11 cellular contexts compared by ENCODE assay signal in the genomic region with DNA sequence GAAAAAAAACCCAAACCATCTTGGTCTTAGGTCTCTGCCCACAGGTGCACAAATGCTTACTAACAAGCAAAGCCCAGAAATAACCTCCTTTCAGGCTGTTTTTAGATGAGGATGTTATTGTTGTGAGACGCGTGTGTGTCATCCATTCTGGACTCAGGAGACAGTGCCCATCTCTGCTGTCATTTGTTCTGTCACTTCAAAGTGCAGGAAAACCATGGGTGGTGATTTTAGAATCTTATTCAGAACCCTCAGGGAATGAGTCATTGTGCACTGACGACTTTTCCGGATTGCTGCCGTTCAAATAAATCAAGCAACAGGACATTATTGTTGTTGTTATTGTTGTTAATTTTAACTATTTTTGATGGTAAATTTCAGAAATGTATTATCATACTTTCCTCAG.
DNase-seq lines count a peak whose midpoint lies in the region; TF ChIP-seq lines count a peak whose summit lies in the region.
"Had no signal": no experiment of that assay in that cellular context is flagged by ENCODE, and none has a peak within 500 bp of the region (broad histone marks: within the 10 kb centered on the region; RNA-seq: fewer than 3 reads in every experiment).

No MANE protein-coding gene starts in this region.

- no peaks in the 10 kb centered on the region for H3K36me3 Mint-ChIP-seq in progenitor cell of endocrine pancreas (ENCODE audit: insufficient read depth)

- H3K4me3 Mint-ChIP-seq in progenitor cell of endocrine pancreas (ENCODE audit: low read depth), result no peak overlapping the region
- H3K4me3 Mint-ChIP-seq: GM23338 had no signal

- no peaks in the 10 kb centered on the region for H3K4me1 Mint-ChIP-seq in progenitor cell of endocrine pancreas (ENCODE audit: low read depth)
- H3K4me1 Mint-ChIP-seq: GM23338 had no signal

- DNase-seq in AG20443 (ENCODE audit: low spot score) (peak; percentile 41), COLO829 (ENCODE audit: low spot score) (peak; percentile 35), T-helper 22 cell (ENCODE audit: low read depth) (peak; percentile 12), foreskin fibroblast (peak; percentile 28 to 63), HPDE6-E6E7 (ENCODE audit: extremely low spot score) (no peak), KBM-7 (no peak), progenitor cell of endocrine pancreas (ENCODE audit: low spot score, unreplicated experiment) (no peak)
- DNase-seq: amniotic stem cell, NCI-H774, SJCRH30 had no signal

- peaks cover 6% of the 10 kb centered on the region for H3K27me3 Mint-ChIP-seq in progenitor cell of endocrine pancreas

- H3K27ac Mint-ChIP-seq in progenitor cell of endocrine pancreas, result no peak overlapping the region
- H3K27ac Mint-ChIP-seq: GM23338 had no signal

- peaks cover 8% of the 10 kb centered on the region for H3K9me3 Mint-ChIP-seq in progenitor cell of endocrine pancreas (ENCODE audit: low read depth)
- H3K9me3 Mint-ChIP-seq: GM23338 had no signal

- TF ChIP-seq CTCF in foreskin fibroblast (IDR thresholded peaks at IDR 0.05; ENCODE audit: low read depth, low read length) (no peak), progenitor cell of endocrine pancreas (IDR thresholded peaks at IDR 0.05; ENCODE audit: unreplicated experiment) (no peak)

- H3K4me3 ChIP-seq in foreskin fibroblast (ENCODE audit: low read depth in 1 of 2, low read length in 2 of 2), result no peak overlapping the region
- H3K4me3 ChIP-seq: GM23338, SJCRH30 had no signal

- in situ Hi-C loops in KBM-7 (cut with MboI; ENCODE audit: low pct_unique_long_range_greater_than_20kb, low sequenced_read_pairs), result no loop called here

Comparison
In these comparisons a context has a peak if more than half of its experiments do, and no peak if none do; other contexts are left out.
1. DNase-seq: peak in AG20443 (single experiment), COLO829 (single experiment), T-helper 22 cell (single experiment) and foreskin fibroblast (2 of 2); none in HPDE6-E6E7 (single experiment), KBM-7 (single experiment) and progenitor cell of endocrine pancreas (single experiment).